Comparison of ENCODE assay signal across 15 cellular contexts in genomic region chr17:51128089-51128488, GRCh38. TPM values are rescaled to one million over a fixed set of nuclear protein-coding genes. Genes with fewer than 3 reads are reported as not detected.
DNase-seq lines count a peak whose midpoint lies in the region; ATAC-seq and TF ChIP-seq lines count a peak whose summit lies in the region.
"Had no signal": no experiment of that assay in that cellular context is flagged by ENCODE, and none has a peak within 500 bp of the region (broad histone marks: within the 10 kb centered on the region; RNA-seq: fewer than 3 reads in every experiment).

No MANE protein-coding gene starts in this region.

- H3K9me3 ChIP-seq in H9 (ENCODE audit: control insufficient read depth, low read depth, low read length) (no peaks in the 10 kb centered on the region), mesenchymal stem cell (ENCODE audit: control insufficient read depth, low read length) (no peaks in the 10 kb centered on the region)
- H3K9me3 ChIP-seq: transverse colon had no signal

- H2AFZ ChIP-seq in H9 (ENCODE audit: low read length): no peak overlapping the region
- no peak overlapping the region for H2AFZ ChIP-seq in mesenchymal stem cell (ENCODE audit: low read depth, low read length)
- H2AFZ ChIP-seq: parathyroid adenoma had no signal

- no peaks in the 10 kb centered on the region for H3K27me3 ChIP-seq in H9 (ENCODE audit: insufficient read depth, low read length)
- H3K27me3 ChIP-seq in mesenchymal stem cell (ENCODE audit: control insufficient read depth in 1 of 2, insufficient read depth in 1 of 2, low read length in 2 of 2): no peaks in the 10 kb centered on the region
- H3K27me3 ChIP-seq: foreskin keratinocyte, transverse colon had no signal

- H2AK5ac ChIP-seq in H9 (ENCODE audit: insufficient read length, low read length): no peak overlapping the region
- H2AK5ac ChIP-seq in mesenchymal stem cell (ENCODE audit: low read length, severe bottlenecking): no peak overlapping the region

- H3K23me2 ChIP-seq in H9 (ENCODE audit: insufficient read length, low read depth, low read length, poor library complexity, severe bottlenecking): no peaks in the 10 kb centered on the region

- H2BK15ac ChIP-seq in H9 (ENCODE audit: low read depth, low read length) (no peak overlapping the region), mesenchymal stem cell (ENCODE audit: low read depth, poor library complexity, severe bottlenecking) (no peak overlapping the region)

- H3T11ph ChIP-seq in H9 (ENCODE audit: low read length): no peak overlapping the region

- no peak overlapping the region for H3K4ac ChIP-seq in H9 (ENCODE audit: low read depth, low read length)
- no peak overlapping the region for H3K4ac ChIP-seq in mesenchymal stem cell (ENCODE audit: low read depth in 1 of 2, low read length in 2 of 2)

- no peaks in the 10 kb centered on the region for H3K4me1 ChIP-seq in H9 (ENCODE audit: insufficient read depth, low read length)
- H3K4me1 ChIP-seq in mesenchymal stem cell (ENCODE audit: control insufficient read depth, insufficient read depth, low read depth, low read length): peaks cover 5% of the 10 kb centered on the region
- H3K4me1 ChIP-seq: foreskin keratinocyte, parathyroid adenoma had no signal

- CTCF ChIA-PET in WTC11 (lab: Charles Lee): no interaction called here

- H3K36me3 Mint-ChIP-seq in H9 (ENCODE audit: insufficient read depth in 1 of 3, low read depth in 3 of 3): no peaks in the 10 kb centered on the region
- H3K36me3 Mint-ChIP-seq in WTC11: no peaks in the 10 kb centered on the region
- H3K36me3 Mint-ChIP-seq: mesothelial cell of epicardium had no signal

- H3K27ac ChIP-seq in H9 (ENCODE audit: insufficient read length, low read depth, low read length) (no peak overlapping the region), mesenchymal stem cell (ENCODE audit: low read length, poor library complexity, severe bottlenecking) (no peak overlapping the region)
- H3K27ac ChIP-seq: foreskin keratinocyte, parathyroid adenoma, transverse colon had no signal

- no peak overlapping the region for H4K8ac ChIP-seq in H9 (replicated peaks; ENCODE audit: insufficient read length, low read depth, low read length)
- H4K8ac ChIP-seq in mesenchymal stem cell (ENCODE audit: low read length): no peak overlapping the region

- peak; percentile 30 for DNase-seq in activated CD4-positive, alpha-beta T cell treated with anti-CD3 and anti-CD28 coated beads for 48 hours
- no peak for DNase-seq in activated CD4-positive, alpha-beta T cell treated with anti-CD3 and anti-CD28 coated beads, Interleukin-2, amount 50 U/mL, for 1 hour
- peak; percentile 39 for DNase-seq in H9
- DNase-seq in WTC11 (ENCODE audit: low spot score): peak; percentile 20
- peak; percentile 45 for DNase-seq in mesenchymal stem cell
- no peak for DNase-seq in cortex of kidney (lab: John Stamatoyannopoulos, UW)
- DNase-seq: Caco-2; stimulated activated CD4-positive, alpha-beta T cell treated with anti-CD3 and anti-CD28 coated beads, Interleukin-12 subunit alpha, Interleukin-12 subunit beta, amount 100 ng/mL, for 4 hours; transverse colon had no signal

- no peak overlapping the region for H3K14ac ChIP-seq in H9 (ENCODE audit: insufficient read depth, low read length)
- no peak overlapping the region for H3K14ac ChIP-seq in mesenchymal stem cell (ENCODE audit: low read length in 2 of 2)

- H3K4me3 Mint-ChIP-seq in H9 (no peak overlapping the region), WTC11 (no peak overlapping the region)
- H3K4me3 Mint-ChIP-seq: mesothelial cell of epicardium had no signal

- H3K9me3 Mint-ChIP-seq in H9 (no peaks in the 10 kb centered on the region; a peak in 1 of 5 replicates), WTC11 (no peaks in the 10 kb centered on the region)
- H3K9me3 Mint-ChIP-seq: activated T-helper 2 cell treated with anti-CD3 and anti-CD28 coated beads, Interferon-gamma antibody, Interleukin-2, Interleukin-4, amounts not matched to agents 10 μg/mL and 5 μg/mL and 100 μg/mL, durations not matched to agents 14 hours and 24 hours and 36 hours; mesothelial cell of epicardium had no signal

- H4K20me1 ChIP-seq in H9 (ENCODE audit: control insufficient read depth, insufficient read depth, insufficient read length): no peaks in the 10 kb centered on the region

- H3K79me1 ChIP-seq in H9 (ENCODE audit: insufficient read depth, low read depth, low read length, poor library complexity, severe bottlenecking) (no peaks in the 10 kb centered on the region), mesenchymal stem cell (replicated peaks; ENCODE audit: low read length, poor library complexity, severe bottlenecking) (no peaks in the 10 kb centered on the region)

- no peak overlapping the region for H3K4me2 ChIP-seq in H9 (ENCODE audit: insufficient read depth, insufficient read length, low read length)
- H3K4me2 ChIP-seq in mesenchymal stem cell (ENCODE audit: low read length, poor library complexity, severe bottlenecking): no peak overlapping the region

- H2BK12ac ChIP-seq in H9 (ENCODE audit: insufficient read length, low read depth, low read length): no peak overlapping the region
- H2BK12ac ChIP-seq in mesenchymal stem cell (ENCODE audit: low read length in 2 of 2): no peak overlapping the region

- ATAC-seq in WTC11 (peak; percentile 26; the same call in 1 of the 2 replicates), GM21717 (IDR thresholded peaks at IDR 0.05; ENCODE audit: unreplicated experiment) (no peak), GM18909 (IDR thresholded peaks at IDR 0.05; ENCODE audit: poor library complexity, unreplicated experiment) (no peak)
- ATAC-seq: foreskin keratinocyte had no signal

- H3K27me3 Mint-ChIP-seq in H9 (ENCODE audit: low read depth): no peaks in the 10 kb centered on the region
- H3K27me3 Mint-ChIP-seq in WTC11 (ENCODE audit: low read depth): no peaks in the 10 kb centered on the region; the same call in 1 of the 2 replicates

- no CpG with 5 or more reads among the region's 2 CpGs for WGBS in H9 (ENCODE audit: extremely low coverage, insufficient read length, low lambda C conversion rate)
- 100% methylated on average over 1 of the region's 2 CpGs for WGBS in mesenchymal stem cell

- no peak overlapping the region for H3K4me3 ChIP-seq in mesenchymal stem cell (ENCODE audit: insufficient read depth in 1 of 2, low read depth in 1 of 2, low read length in 2 of 2)
- H3K4me3 ChIP-seq: transverse colon had no signal

- H3K56ac ChIP-seq in H9 (ENCODE audit: insufficient read length, low read depth, low read length): no peak overlapping the region

- H3K27ac Mint-ChIP-seq in H9: no peak overlapping the region
- H3K27ac Mint-ChIP-seq in WTC11: no peak overlapping the region
- H3K27ac Mint-ChIP-seq: activated T-helper 2 cell treated with anti-CD3 and anti-CD28 coated beads, Interferon-gamma antibody, Interleukin-2, Interleukin-4, amounts not matched to agents 10 μg/mL and 5 μg/mL and 100 μg/mL, durations not matched to agents 14 hours and 24 hours and 36 hours; mesothelial cell of epicardium had no signal

- TF ChIP-seq CTCF in H9 (conservative IDR thresholded peaks at IDR 0.05) (no peak), WTC11 (IDR thresholded peaks at IDR 0.05) (no peak)

- H2BK20ac ChIP-seq in H9 (ENCODE audit: low read depth, low read length, poor library complexity, severe bottlenecking): no peak overlapping the region

- POLR2A ChIA-PET in WTC11 (lab: Charles Lee): no interaction called here

- no peak overlapping the region for H2BK5ac ChIP-seq in H9 (ENCODE audit: insufficient read length, low read length)
- no peak overlapping the region for H2BK5ac ChIP-seq in mesenchymal stem cell (ENCODE audit: low read depth, low read length, poor library complexity, severe bottlenecking)

- H3K79me2 ChIP-seq in H9 (ENCODE audit: insufficient read depth, low read length): no peaks in the 10 kb centered on the region
- H3K79me2 ChIP-seq: parathyroid adenoma had no signal

- no peak overlapping the region for H4K5ac ChIP-seq in H9 (ENCODE audit: insufficient read length, low read depth, low read length)

- H3K23ac ChIP-seq in H9 (ENCODE audit: insufficient read length, low read depth, low read length) (no peak overlapping the region), mesenchymal stem cell (ENCODE audit: low read length in 2 of 2) (no peak overlapping the region)

- H3K9ac ChIP-seq in H9 (ENCODE audit: extremely low read depth, insufficient read length, low read length) (no peak overlapping the region), mesenchymal stem cell (ENCODE audit: low read length) (no peak overlapping the region)
- H3K9ac ChIP-seq: parathyroid adenoma had no signal

- no peak overlapping the region for H2BK120ac ChIP-seq in H9 (ENCODE audit: low read depth, low read length, poor library complexity, severe bottlenecking)
- H2BK120ac ChIP-seq in mesenchymal stem cell (ENCODE audit: low read depth, low read length): no peak overlapping the region

- H3K4me1 Mint-ChIP-seq in H9 (no peaks in the 10 kb centered on the region), WTC11 (no peaks in the 10 kb centered on the region)
- H3K4me1 Mint-ChIP-seq: mesothelial cell of epicardium had no signal

- H4K91ac ChIP-seq in H9 (ENCODE audit: insufficient read length, low read depth, low read length) (no peak overlapping the region), mesenchymal stem cell (ENCODE audit: low read length) (no peak overlapping the region)

- H3K18ac ChIP-seq in H9 (ENCODE audit: insufficient read length, low read depth, low read length) (no peak overlapping the region), mesenchymal stem cell (ENCODE audit: low read depth in 1 of 2, low read length in 2 of 2) (no peak overlapping the region)

- no peaks in the 10 kb centered on the region for H3K36me3 ChIP-seq in mesenchymal stem cell (ENCODE audit: control insufficient read depth in 1 of 2, insufficient read depth in 2 of 2, low read depth in 1 of 2, low read length in 2 of 2)
- H3K36me3 ChIP-seq: transverse colon had no signal

TF ChIP-seq in WTC11, 78 proteins besides CTCF, POLR2A, EP300 and RAD21 (continues in another document):
- TF ChIP-seq TCF7 (CRISPR knock-in tag; IDR thresholded peaks at IDR 0.05; ENCODE audit: low read depth): no peak
- TF ChIP-seq SOX15 (CRISPR knock-in tag; IDR thresholded peaks at IDR 0.05): no peak
- TF ChIP-seq MAX (CRISPR knock-in tag; IDR thresholded peaks at IDR 0.05): no peak

RNA-seq across cellular contexts. Expression of gene SPAG9, which starts 7.4 kb away (rescaled TPM):
- total RNA-seq in H9 (2021): 49.7 and 54.3 TPM in 2 replicates
- 39.6 to 51.9 TPM (median 41.4 TPM) in 3 replicates for total RNA-seq in WTC11 (2021)
- polyA plus RNA-seq in mesenchymal stem cell (2013, experiment 1 of 2): 41.1 TPM
- 40.7 TPM for polyA plus RNA-seq in mesenchymal stem cell (2013, experiment 2 of 2)

RNA-seq across cellular contexts. Expression of gene NME1, which starts 25.3 kb away (rescaled TPM):
- total RNA-seq in H9 (2021) (206 and 220 TPM in 2 replicates), WTC11 (2021) (210 to 238 TPM (median 210 TPM) in 3 replicates)
- polyA plus RNA-seq in mesenchymal stem cell (2013, experiment 1 of 2): 147 TPM
- polyA plus RNA-seq in mesenchymal stem cell (2013, experiment 2 of 2): 158 TPM

RNA-seq across cellular contexts. Expression of gene NME2, which starts 38.1 kb away (rescaled TPM):
- total RNA-seq in H9 (2021) (811 and 819 TPM in 2 replicates), WTC11 (2021) (746 to 781 TPM (median 746 TPM) in 3 replicates)
- polyA plus RNA-seq in mesenchymal stem cell (2013, experiment 1 of 2): 1,365 TPM
- polyA plus RNA-seq in mesenchymal stem cell (2013, experiment 2 of 2): 1,368 TPM

Comparison
In these comparisons a context has a peak if more than half of its experiments do, and no peak if none do; other contexts are left out.
1. DNase-seq: peak in activated CD4-positive, alpha-beta T cell treated with anti-CD3 and anti-CD28 coated beads for 48 hours (single experiment), H9 (single experiment), WTC11 (single experiment) and mesenchymal stem cell (single experiment); none in activated CD4-positive, alpha-beta T cell treated with anti-CD3 and anti-CD28 coated beads, Interleukin-2, amount 50 U/mL, for 1 hour (single experiment) and cortex of kidney (single experiment).